ENCODE assay signal across 10 cellular contexts in genomic region chr1:222897527-222898190, GRCh38.
A peak's percentile ranks its signal among the peaks of the same experiment; 100 is the strongest.
DNase-seq lines count a peak whose midpoint lies in the region; ATAC-seq and TF ChIP-seq lines count a peak whose summit lies in the region.
"Had no signal": no experiment of that assay in that cellular context is flagged by ENCODE, and none has a peak within 500 bp of the region (broad histone marks: within the 10 kb centered on the region; RNA-seq: fewer than 3 reads in every experiment).

No MANE protein-coding gene starts in this region.

- H3K27me3 ChIP-seq in AG04450 (ENCODE audit: control insufficient read depth, insufficient read depth, low read length) (no peaks in the 10 kb centered on the region), muscle layer of duodenum (ENCODE audit: low read depth, low read length) (no peaks in the 10 kb centered on the region), BE2C (no peaks in the 10 kb centered on the region)

- ATAC-seq in GM19023 (IDR thresholded peaks at IDR 0.05; ENCODE audit: unreplicated experiment), result no peak
- ATAC-seq in GM19455 (IDR thresholded peaks at IDR 0.05; ENCODE audit: unreplicated experiment), result no peak

- TF ChIP-seq CTCF in AG04450 (IDR thresholded peaks at IDR 0.05; ENCODE audit: low read depth, low read length) (no peak), HFFc6 (IDR thresholded peaks at IDR 0.05) (no peak), chondrocyte (IDR thresholded peaks at IDR 0.05) (no peak), BE2C (IDR thresholded peaks at IDR 0.05; ENCODE audit: low read depth, low read length) (no peak)

- H3K4me1 ChIP-seq in muscle layer of duodenum (ENCODE audit: control insufficient read depth in 1 of 2, insufficient read depth in 2 of 2, low read length in 2 of 2), result peaks cover 0 to 7% of the 10 kb centered on the region in 2 donors
- no peaks in the 10 kb centered on the region for H3K4me1 ChIP-seq in BE2C

- peak overlapping the region; percentile 88 for H3K4me3 Mint-ChIP-seq in HFFc6
- H3K4me3 Mint-ChIP-seq in chondrocyte (ENCODE audit: unreplicated experiment), result peak overlapping the region; percentile 10
- H3K4me3 Mint-ChIP-seq: nephron progenitor cell had no signal

- peak overlapping the region; percentile 39 for H3K4me3 ChIP-seq in AG04450 (ENCODE audit: low read depth, low read length)
- H3K4me3 ChIP-seq in muscle layer of duodenum (ENCODE audit: low read depth in 1 of 2, low read length in 2 of 2), result peak overlapping the region; percentile 25 to 35
- H3K4me3 ChIP-seq in BE2C (ENCODE audit: low read depth, low read length), result no peak overlapping the region

- H3K27ac Mint-ChIP-seq in HFFc6, result peak overlapping the region; percentile 88
- peak overlapping the region; percentile 82 for H3K27ac Mint-ChIP-seq in chondrocyte (ENCODE audit: unreplicated experiment)

- no peaks in the 10 kb centered on the region for H3K9me3 Mint-ChIP-seq in HFFc6
- no peaks in the 10 kb centered on the region for H3K9me3 Mint-ChIP-seq in chondrocyte (ENCODE audit: low read depth)
- H3K9me3 Mint-ChIP-seq: nephron progenitor cell had no signal

- H3K36me3 Mint-ChIP-seq in HFFc6 (ENCODE audit: low read depth) (no peaks in the 10 kb centered on the region), chondrocyte (ENCODE audit: low read depth) (no peaks in the 10 kb centered on the region)

- DNase-seq in AG04450 (ENCODE audit: low read depth, low spot score), result no peak
- no peak for DNase-seq in HFFc6
- no peak for DNase-seq in chondrocyte (ENCODE audit: low spot score)
- DNase-seq in BE2C, result no peak
- DNase-seq in NCI-H526 treated with DMSO at 0.1 percent for 48 hours (lab: John Stamatoyannopoulos, UW), result no peak
- DNase-seq: NCI-H774, nephron progenitor cell had no signal

- POLR2A ChIA-PET in AG04450 (lab: Yijun Ruan, JAX), result interaction anchor here (0.6 kb wide), 1 partner anchor 57 kb away, joined by 7 read pairs; no protein-coding TSS in a partner anchor

- H3K36me3 ChIP-seq in muscle layer of duodenum (ENCODE audit: control insufficient read depth in 1 of 2, insufficient read depth in 2 of 2, low read length in 2 of 2), result peaks cover 0 to 4% of the 10 kb centered on the region in 2 donors
- H3K36me3 ChIP-seq in BE2C, result no peaks in the 10 kb centered on the region

- CTCF ChIA-PET in AG04450 (lab: Charles Lee), result no interaction called here

- peaks cover 12% of the 10 kb centered on the region for H3K9me3 ChIP-seq in AG04450 (ENCODE audit: control insufficient read depth, insufficient read depth, low read length)
- no peaks in the 10 kb centered on the region for H3K9me3 ChIP-seq in muscle layer of duodenum (ENCODE audit: control insufficient read depth in 1 of 2, low read length in 2 of 2)
- H3K9me3 ChIP-seq in BE2C, result no peaks in the 10 kb centered on the region

- no peaks in the 10 kb centered on the region for H3K27me3 Mint-ChIP-seq in HFFc6 (ENCODE audit: insufficient read depth)
- H3K27me3 Mint-ChIP-seq in chondrocyte (ENCODE audit: low read depth), result no peaks in the 10 kb centered on the region

- peaks cover 24% of the 10 kb centered on the region for H3K4me1 Mint-ChIP-seq in HFFc6 (ENCODE audit: low read depth)
- peaks cover 16% of the 10 kb centered on the region for H3K4me1 Mint-ChIP-seq in chondrocyte (ENCODE audit: low read depth)
- H3K4me1 Mint-ChIP-seq: nephron progenitor cell had no signal

- no peak overlapping the region for H3K27ac ChIP-seq in AG04450 (ENCODE audit: low read depth, low read length)
- no peak overlapping the region for H3K27ac ChIP-seq in muscle layer of duodenum (ENCODE audit: low read length)
